ENCODE assay signal across 8 cellular contexts in genomic region chr17:81712468-81713003, GRCh38.
DNase-seq lines count a peak whose midpoint lies in the region; ATAC-seq and TF ChIP-seq lines count a peak whose summit lies in the region.

No MANE protein-coding gene starts in this region.

- H3K4me3 ChIP-seq in DND-41 (ENCODE audit: low read depth in 1 of 2, low read length in 2 of 2) (peak overlapping the region; percentile 83 to 96), LNCaP clone FGC (ENCODE audit: low read depth, low read length) (peak overlapping the region; percentile 98)

- no peaks in the 10 kb centered on the region for H3K27me3 ChIP-seq in DND-41 (ENCODE audit: insufficient read depth, low read length, poor library complexity)

- DNase-seq in DND-41: peak; percentile 39
- no peak for DNase-seq in LNCaP clone FGC (ENCODE audit: low read depth)
- peak; percentile 69 for DNase-seq in astrocyte of the hippocampus (ENCODE audit: low read depth, low spot score)
- peak; percentile 11 for DNase-seq in kidney glomerular epithelial cell (lab: John Stamatoyannopoulos, UW)
- DNase-seq in substantia nigra (lab: John Stamatoyannopoulos, UW): peak in 2 of 49 donors; percentile 13 to 31
- no peak for DNase-seq in activated CD4-positive, CD25-positive, alpha-beta regulatory T cell (lab: John Stamatoyannopoulos, UW)
- no peak for DNase-seq in activated CD8-positive, alpha-beta memory T cell treated with anti-CD3 and anti-CD28 coated beads, Interleukin-2, amount 50 U/mL, for 4 hours

- H3K9me3 ChIP-seq in DND-41 (ENCODE audit: insufficient read depth, low read length, severe bottlenecking): no peaks in the 10 kb centered on the region

- H3K36me3 ChIP-seq in DND-41 (ENCODE audit: insufficient read depth, low read length): peaks cover 34% of the 10 kb centered on the region

- ATAC-seq in DND-41 (ENCODE audit: insufficient read depth, low read depth) (peak; percentile 32), GM19452 (IDR thresholded peaks at IDR 0.05; ENCODE audit: unreplicated experiment) (peak; percentile 19)

- peak overlapping the region; percentile 93 for H3K9ac ChIP-seq in DND-41 (ENCODE audit: low read depth, low read length)

- H3K4me1 ChIP-seq in DND-41 (ENCODE audit: insufficient read depth, low read length): peaks cover 44% of the 10 kb centered on the region

- H3K27ac ChIP-seq in DND-41 (ENCODE audit: low read length) (peak overlapping the region; percentile 75), substantia nigra (ENCODE audit: low read depth, low read length, poor library complexity, severe bottlenecking) (peak overlapping the region; percentile 42)

- H3K79me2 ChIP-seq in DND-41 (ENCODE audit: insufficient read depth, low read length): peaks cover 31% of the 10 kb centered on the region

- peak overlapping the region; percentile 99 for H3K4me2 ChIP-seq in DND-41 (ENCODE audit: insufficient read depth, low read length)

- H4K20me1 ChIP-seq in DND-41 (ENCODE audit: insufficient read depth, low read length): peaks cover 37% of the 10 kb centered on the region

- TF ChIP-seq CTCF in DND-41 (IDR thresholded peaks at IDR 0.05; ENCODE audit: borderline replicate concordance, extremely low read depth, low read length, poor library complexity, severe bottlenecking): peak; percentile 37
- TF ChIP-seq CTCF in LNCaP clone FGC (IDR thresholded peaks at IDR 0.05; ENCODE audit: control insufficient read depth, extremely low read depth, insufficient read depth): peak; percentile 21; the same call in 1 of the 2 replicates

- peak overlapping the region; percentile 81 for H2AFZ ChIP-seq in DND-41 (ENCODE audit: low read depth, low read length)

Comparison
In these comparisons a context has a peak if more than half of its experiments do, and no peak if none do; other contexts are left out.
1. DNase-seq: peak in DND-41 (single experiment), astrocyte of the hippocampus (single experiment) and kidney glomerular epithelial cell (single experiment); none in LNCaP clone FGC (single experiment), activated CD4-positive, CD25-positive, alpha-beta regulatory T cell (0 of 4) and activated CD8-positive, alpha-beta memory T cell treated with anti-CD3 and anti-CD28 coated beads, Interleukin-2, amount 50 U/mL, for 4 hours (single experiment).